Comparison of ENCODE assay signal across 1 cellular context in the genomic region with DNA sequence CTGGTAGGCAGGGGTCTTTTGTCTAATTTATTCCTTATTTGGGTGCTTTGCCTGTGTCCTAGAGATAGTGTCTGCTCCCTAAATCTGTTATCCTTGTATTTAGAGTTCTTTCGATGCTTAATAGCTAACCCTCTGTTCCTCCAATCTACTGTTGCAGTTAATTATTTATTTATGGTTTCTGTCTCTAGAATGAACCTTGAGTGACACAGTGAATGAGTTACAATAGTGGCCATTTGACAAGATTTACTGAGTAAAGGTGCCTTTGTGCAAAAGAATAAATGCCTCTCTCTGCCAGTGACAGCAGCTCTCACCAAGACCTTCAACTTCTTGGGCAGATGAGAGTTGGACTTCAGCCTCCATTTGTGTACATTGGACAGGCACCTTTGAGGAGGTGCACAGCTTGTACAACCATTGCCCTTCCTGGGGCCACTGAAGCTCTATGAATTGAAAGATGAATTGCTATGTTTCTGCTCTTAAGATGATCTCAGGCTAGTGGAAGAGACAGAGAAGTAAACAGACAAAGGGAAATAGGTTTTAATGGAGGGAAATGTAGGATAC.
TF ChIP-seq lines count a peak whose summit lies in the region.

No MANE protein-coding gene starts in this region.

TF ChIP-seq in HCT116, 20 proteins besides CTCF, POLR2A, EP300 and RAD21 (continued from another document):
- TF ChIP-seq, protein P1, sequence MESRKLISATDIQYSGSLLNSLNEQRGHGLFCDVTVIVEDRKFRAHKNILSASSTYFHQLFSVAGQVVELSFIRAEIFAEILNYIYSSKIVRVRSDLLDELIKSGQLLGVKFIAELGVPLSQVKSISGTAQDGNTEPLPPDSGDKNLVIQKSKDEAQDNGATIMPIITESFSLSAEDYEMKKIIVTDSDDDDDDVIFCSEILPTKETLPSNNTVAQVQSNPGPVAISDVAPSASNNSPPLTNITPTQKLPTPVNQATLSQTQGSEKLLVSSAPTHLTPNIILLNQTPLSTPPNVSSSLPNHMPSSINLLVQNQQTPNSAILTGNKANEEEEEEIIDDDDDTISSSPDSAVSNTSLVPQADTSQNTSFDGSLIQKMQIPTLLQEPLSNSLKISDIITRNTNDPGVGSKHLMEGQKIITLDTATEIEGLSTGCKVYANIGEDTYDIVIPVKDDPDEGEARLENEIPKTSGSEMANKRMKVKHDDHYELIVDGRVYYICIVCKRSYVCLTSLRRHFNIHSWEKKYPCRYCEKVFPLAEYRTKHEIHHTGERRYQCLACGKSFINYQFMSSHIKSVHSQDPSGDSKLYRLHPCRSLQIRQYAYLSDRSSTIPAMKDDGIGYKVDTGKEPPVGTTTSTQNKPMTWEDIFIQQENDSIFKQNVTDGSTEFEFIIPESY (IDR thresholded peaks at IDR 0.05; ENCODE audit: extremely low read depth, insufficient replicate concordance, low read length) = no peak
